ENCODE assay signal across 18 cellular contexts in the genomic region with DNA sequence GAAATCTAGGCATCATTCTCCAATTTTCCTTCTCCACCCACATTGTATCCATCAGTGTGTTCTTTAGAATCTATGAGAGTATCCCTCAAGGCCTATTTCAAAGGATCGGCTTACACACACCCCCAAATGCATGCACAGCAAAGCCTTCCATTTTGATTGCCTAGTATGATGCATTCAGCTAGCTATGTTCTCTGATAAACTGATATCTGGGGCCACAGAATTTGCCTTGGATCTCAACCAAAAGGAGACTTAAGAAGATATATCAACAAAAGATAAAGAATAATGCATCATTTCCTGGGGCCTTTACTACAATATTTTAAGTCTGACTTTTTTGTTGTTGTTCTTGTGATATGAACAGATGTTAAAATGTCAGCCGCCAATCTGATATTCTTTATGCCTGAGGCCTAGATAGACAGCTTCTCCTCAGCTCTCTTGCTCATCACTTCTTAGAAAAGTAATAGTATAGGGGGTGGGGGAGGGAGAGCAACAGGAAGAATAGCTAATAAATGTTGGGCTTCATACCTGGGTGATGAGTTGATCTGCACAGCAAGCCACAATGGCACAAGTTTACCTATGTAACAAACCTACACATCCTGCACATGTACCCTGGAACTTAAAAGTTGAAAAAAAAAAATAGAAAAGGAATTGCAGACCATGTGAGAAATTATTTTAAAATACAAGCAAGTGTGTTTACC.
DNase-seq lines count a peak whose midpoint lies in the region; ATAC-seq and TF ChIP-seq lines count a peak whose summit lies in the region.
"Had no signal": no experiment of that assay in that cellular context is flagged by ENCODE, and none has a peak within 500 bp of the region (broad histone marks: within the 10 kb centered on the region; RNA-seq: fewer than 3 reads in every experiment).

No MANE protein-coding gene starts in this region.

- no peaks in the 10 kb centered on the region for H4K20me1 ChIP-seq in smooth muscle cell (ENCODE audit: low read depth)

- peak overlapping the region; percentile 55 for H2AFZ ChIP-seq in smooth muscle cell (ENCODE audit: low read depth)
- H2AFZ ChIP-seq: PC-9 had no signal

- no peak overlapping the region for H3K27ac Mint-ChIP-seq in stimulated activated effector memory CD8-positive, alpha-beta T cell treated with anti-CD3 and anti-CD28 coated beads, Interleukin-12 subunit alpha, Interleukin-12 subunit beta, amount 100 ng/mL, for 72 hours
- H3K27ac Mint-ChIP-seq: B cell; CD4-positive, CD25-positive, alpha-beta regulatory T cell; H9 had no signal

- no peaks in the 10 kb centered on the region for H3K36me3 Mint-ChIP-seq in stimulated activated effector memory CD8-positive, alpha-beta T cell treated with anti-CD3 and anti-CD28 coated beads, Interleukin-12 subunit alpha, Interleukin-12 subunit beta, amount 100 ng/mL, for 72 hours
- H3K36me3 Mint-ChIP-seq: CD4-positive, CD25-positive, alpha-beta regulatory T cell had no signal

- no peak overlapping the region for H3K9ac ChIP-seq in smooth muscle cell (ENCODE audit: low read depth)

- H3K4me3 Mint-ChIP-seq in stimulated activated effector memory CD8-positive, alpha-beta T cell treated with anti-CD3 and anti-CD28 coated beads, Interleukin-12 subunit alpha, Interleukin-12 subunit beta, amount 100 ng/mL, for 72 hours, result no peak overlapping the region
- H3K4me3 Mint-ChIP-seq: B cell; CD4-positive, CD25-positive, alpha-beta regulatory T cell; H9 had no signal

- H3K27ac ChIP-seq in RWPE2 (ENCODE audit: poor library complexity, severe bottlenecking) (peak overlapping the region; percentile 27), brain microvascular endothelial cell (no peak overlapping the region), smooth muscle cell (ENCODE audit: low read depth) (peak overlapping the region; percentile 26)
- H3K27ac ChIP-seq: PC-9, SJSA1 had no signal

- H3K9me3 ChIP-seq in RWPE2 (ENCODE audit: severe bottlenecking) (peaks cover 1% of the 10 kb centered on the region), smooth muscle cell (replicated peaks; ENCODE audit: low read depth) (no peaks in the 10 kb centered on the region)
- H3K9me3 ChIP-seq: Caco-2, SJSA1 had no signal

- H3K4me2 ChIP-seq in smooth muscle cell, result peak overlapping the region; percentile 19
- H3K4me2 ChIP-seq: PC-9 had no signal

- no peaks in the 10 kb centered on the region for H3K79me2 ChIP-seq in smooth muscle cell (ENCODE audit: low read depth)

- DNase-seq in RWPE2 (ENCODE audit: low spot score) (no peak), brain microvascular endothelial cell (peak; percentile 39), fibroblast of pulmonary artery (ENCODE audit: low read depth) (peak; percentile 55), smooth muscle cell (lab: John Stamatoyannopoulos, UW; ENCODE audit: unreplicated experiment) (no peak), NCI-H2227 treated with DMSO at 0.1 percent for 48 hours (lab: John Stamatoyannopoulos, UW) (no peak)
- DNase-seq in stimulated activated CD4-positive, alpha-beta T cell treated with anti-CD3 and anti-CD28 coated beads, Interleukin-15, amount 100 ng/mL, for 24 hours, result no peak
- DNase-seq in stimulated activated effector memory CD8-positive, alpha-beta T cell treated with anti-CD3 and anti-CD28 coated beads, Interleukin-12 subunit alpha, Interleukin-12 subunit beta, amount 100 ng/mL, for 72 hours (ENCODE audit: low spot score in 2 of 2), result no peak
- DNase-seq: Caco-2; CD4-positive, CD25-positive, alpha-beta regulatory T cell; DMS153; EL; H9; NCI-H187; NCI-H446 treated with DMSO at 0.1 percent for 48 hours; NCI-H748 treated with DMSO at 0.1 percent for 48 hours; PC-9 had no signal

- ATAC-seq in RWPE2 (ENCODE audit: low read depth), result peak; percentile 55
- no peak for ATAC-seq in stimulated activated effector memory CD8-positive, alpha-beta T cell treated with anti-CD3 and anti-CD28 coated beads, Interleukin-12 subunit alpha, Interleukin-12 subunit beta, amount 100 ng/mL, for 72 hours

- no peaks in the 10 kb centered on the region for H3F3A ChIP-seq in smooth muscle cell (ENCODE audit: low read depth)

- TF ChIP-seq CTCF in RWPE2 (IDR thresholded peaks at IDR 0.05; ENCODE audit: poor library complexity, severe bottlenecking) (no peak), brain microvascular endothelial cell (IDR thresholded peaks at IDR 0.05; ENCODE audit: low read depth, low read length, missing control alignments) (no peak), fibroblast of pulmonary artery (IDR thresholded peaks at IDR 0.05; ENCODE audit: low read length, missing control alignments) (no peak), smooth muscle cell (IDR thresholded peaks at IDR 0.05; ENCODE audit: borderline replicate concordance, insufficient read depth, poor library complexity, severe bottlenecking) (no peak)

- H3K36me3 ChIP-seq in RWPE2 (ENCODE audit: low read depth) (no peaks in the 10 kb centered on the region), brain microvascular endothelial cell (replicated peaks) (no peaks in the 10 kb centered on the region), smooth muscle cell (ENCODE audit: low read depth) (no peaks in the 10 kb centered on the region)
- H3K36me3 ChIP-seq: SJSA1 had no signal

- H3K9me3 Mint-ChIP-seq in stimulated activated effector memory CD8-positive, alpha-beta T cell treated with anti-CD3 and anti-CD28 coated beads, Interleukin-12 subunit alpha, Interleukin-12 subunit beta, amount 100 ng/mL, for 72 hours, result peaks cover 21% of the 10 kb centered on the region

- in situ Hi-C loops in brain microvascular endothelial cell (cut with HindIII; ENCODE audit: low pct_ligation_motif_present, low sequenced_read_pairs), result no loop called here

- H3K4me3 ChIP-seq in RWPE2 (ENCODE audit: severe bottlenecking) (no peak overlapping the region), brain microvascular endothelial cell (ENCODE audit: low read depth, low read length) (no peak overlapping the region), fibroblast of pulmonary artery (replicated peaks; ENCODE audit: low read depth, low read length) (no peak overlapping the region), smooth muscle cell (no peak overlapping the region)
- H3K4me3 ChIP-seq: PC-9, SJSA1 had no signal

- H3K27me3 ChIP-seq in RWPE2 (ENCODE audit: insufficient read depth, poor library complexity, severe bottlenecking) (no peaks in the 10 kb centered on the region), brain microvascular endothelial cell (replicated peaks) (no peaks in the 10 kb centered on the region), smooth muscle cell (ENCODE audit: low read depth) (no peaks in the 10 kb centered on the region)
- H3K27me3 ChIP-seq: SJSA1 had no signal

- H3K4me1 Mint-ChIP-seq in stimulated activated effector memory CD8-positive, alpha-beta T cell treated with anti-CD3 and anti-CD28 coated beads, Interleukin-12 subunit alpha, Interleukin-12 subunit beta, amount 100 ng/mL, for 72 hours, result no peaks in the 10 kb centered on the region
- H3K4me1 Mint-ChIP-seq: B cell; CD4-positive, CD25-positive, alpha-beta regulatory T cell; H9 had no signal

- H3K4me1 ChIP-seq in RWPE2 (ENCODE audit: insufficient read depth, poor library complexity, severe bottlenecking) (no peaks in the 10 kb centered on the region), smooth muscle cell (ENCODE audit: low read depth) (no peaks in the 10 kb centered on the region)
- H3K4me1 ChIP-seq: Caco-2, SJSA1 had no signal

- 58% methylated on average over 2 of the region's 2 CpGs for WGBS in smooth muscle cell (ENCODE audit: low lambda C conversion rate)

Comparison
In these comparisons a context has a peak if more than half of its experiments do, and no peak if none do; other contexts are left out.
1. DNase-seq: peak in brain microvascular endothelial cell (single experiment) and fibroblast of pulmonary artery (single experiment); none in RWPE2 (single experiment), smooth muscle cell (single experiment), NCI-H2227 treated with DMSO at 0.1 percent for 48 hours (single experiment), stimulated activated CD4-positive, alpha-beta T cell treated with anti-CD3 and anti-CD28 coated beads, Interleukin-15, amount 100 ng/mL, for 24 hours (single experiment) and stimulated activated effector memory CD8-positive, alpha-beta T cell treated with anti-CD3 and anti-CD28 coated beads, Interleukin-12 subunit alpha, Interleukin-12 subunit beta, amount 100 ng/mL, for 72 hours (0 of 2).